ENCODE assay signal across 1 cellular context in the genomic region with DNA sequence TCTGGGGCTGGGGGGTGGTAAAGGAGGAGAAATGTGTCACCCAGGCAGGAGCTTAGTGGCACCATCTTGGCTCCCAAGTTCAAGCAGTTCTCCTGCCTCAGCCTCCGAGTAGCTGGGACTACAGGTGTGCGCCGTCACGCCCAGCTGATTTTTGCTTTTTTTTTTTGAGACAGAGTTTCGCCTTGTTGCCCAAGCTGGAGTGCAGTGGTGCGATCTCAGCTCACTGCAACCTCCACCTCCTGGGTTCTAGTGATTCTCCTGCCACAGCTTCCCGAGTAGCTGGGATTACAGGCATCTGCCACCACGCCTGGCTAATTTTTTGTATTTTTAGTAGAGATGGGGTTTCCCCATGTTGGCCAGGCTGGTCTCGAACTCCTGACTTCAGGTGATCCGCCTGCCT.
TF ChIP-seq lines count a peak whose summit lies in the region.
"Not testable (repeated sequence)": the region's sequence is repeated elsewhere in the genome, so short reads cannot be mapped to it uniquely, and the experiment has no call there.

No MANE protein-coding gene starts in this region.

TF ChIP-seq in HepG2, 621 proteins besides CTCF, POLR2A, EP300 and RAD21 (continued from another document):
- TF ChIP-seq, protein P1, sequence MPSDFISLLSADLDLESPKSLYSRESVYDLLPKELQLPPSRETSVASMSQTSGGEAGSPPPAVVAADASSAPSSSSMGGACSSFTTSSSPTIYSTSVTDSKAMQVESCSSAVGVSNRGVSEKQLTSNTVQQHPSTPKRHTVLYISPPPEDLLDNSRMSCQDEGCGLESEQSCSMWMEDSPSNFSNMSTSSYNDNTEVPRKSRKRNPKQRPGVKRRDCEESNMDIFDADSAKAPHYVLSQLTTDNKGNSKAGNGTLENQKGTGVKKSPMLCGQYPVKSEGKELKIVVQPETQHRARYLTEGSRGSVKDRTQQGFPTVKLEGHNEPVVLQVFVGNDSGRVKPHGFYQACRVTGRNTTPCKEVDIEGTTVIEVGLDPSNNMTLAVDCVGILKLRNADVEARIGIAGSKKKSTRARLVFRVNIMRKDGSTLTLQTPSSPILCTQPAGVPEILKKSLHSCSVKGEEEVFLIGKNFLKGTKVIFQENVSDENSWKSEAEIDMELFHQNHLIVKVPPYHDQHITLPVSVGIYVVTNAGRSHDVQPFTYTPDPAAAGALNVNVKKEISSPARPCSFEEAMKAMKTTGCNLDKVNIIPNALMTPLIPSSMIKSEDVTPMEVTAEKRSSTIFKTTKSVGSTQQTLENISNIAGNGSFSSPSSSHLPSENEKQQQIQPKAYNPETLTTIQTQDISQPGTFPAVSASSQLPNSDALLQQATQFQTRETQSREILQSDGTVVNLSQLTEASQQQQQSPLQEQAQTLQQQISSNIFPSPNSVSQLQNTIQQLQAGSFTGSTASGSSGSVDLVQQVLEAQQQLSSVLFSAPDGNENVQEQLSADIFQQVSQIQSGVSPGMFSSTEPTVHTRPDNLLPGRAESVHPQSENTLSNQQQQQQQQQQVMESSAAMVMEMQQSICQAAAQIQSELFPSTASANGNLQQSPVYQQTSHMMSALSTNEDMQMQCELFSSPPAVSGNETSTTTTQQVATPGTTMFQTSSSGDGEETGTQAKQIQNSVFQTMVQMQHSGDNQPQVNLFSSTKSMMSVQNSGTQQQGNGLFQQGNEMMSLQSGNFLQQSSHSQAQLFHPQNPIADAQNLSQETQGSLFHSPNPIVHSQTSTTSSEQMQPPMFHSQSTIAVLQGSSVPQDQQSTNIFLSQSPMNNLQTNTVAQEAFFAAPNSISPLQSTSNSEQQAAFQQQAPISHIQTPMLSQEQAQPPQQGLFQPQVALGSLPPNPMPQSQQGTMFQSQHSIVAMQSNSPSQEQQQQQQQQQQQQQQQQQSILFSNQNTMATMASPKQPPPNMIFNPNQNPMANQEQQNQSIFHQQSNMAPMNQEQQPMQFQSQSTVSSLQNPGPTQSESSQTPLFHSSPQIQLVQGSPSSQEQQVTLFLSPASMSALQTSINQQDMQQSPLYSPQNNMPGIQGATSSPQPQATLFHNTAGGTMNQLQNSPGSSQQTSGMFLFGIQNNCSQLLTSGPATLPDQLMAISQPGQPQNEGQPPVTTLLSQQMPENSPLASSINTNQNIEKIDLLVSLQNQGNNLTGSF (CRISPR knock-in tag; IDR thresholded peaks at IDR 0.05) = 0 out of 2 replicates have a peak, but pooled peaks have one; percentile 45
- TF ChIP-seq FOXK2 (IDR thresholded peaks at IDR 0.05) = peak; percentile 47; the same call in 1 of the 2 replicates
- TF ChIP-seq FOXA1 (IDR thresholded peaks at IDR 0.05) = peak; percentile 33; the same call in 1 of the 2 replicates
- not testable (repeated sequence) for TF ChIP-seq FOXA1 (CRISPR knock-in tag; IDR thresholded peaks at IDR 0.05); SOX6 (CRISPR knock-in tag; IDR thresholded peaks at IDR 0.05); NONO (CRISPR knock-in tag; conservative IDR thresholded peaks at IDR 0.05)
- 0 out of 2 replicates have a peak, but pooled peaks have one; percentile 63 for TF ChIP-seq NBN (conservative IDR thresholded peaks at IDR 0.05)
- TF ChIP-seq TRIM22 (IDR thresholded peaks at IDR 0.05) = 0 out of 2 replicates have a peak, but pooled peaks have one; percentile 73
- 0 out of 2 replicates have a peak, but pooled peaks have one; percentile 20 for TF ChIP-seq ONECUT2 (CRISPR knock-in tag; IDR thresholded peaks at IDR 0.05)
- TF ChIP-seq, protein P2, sequence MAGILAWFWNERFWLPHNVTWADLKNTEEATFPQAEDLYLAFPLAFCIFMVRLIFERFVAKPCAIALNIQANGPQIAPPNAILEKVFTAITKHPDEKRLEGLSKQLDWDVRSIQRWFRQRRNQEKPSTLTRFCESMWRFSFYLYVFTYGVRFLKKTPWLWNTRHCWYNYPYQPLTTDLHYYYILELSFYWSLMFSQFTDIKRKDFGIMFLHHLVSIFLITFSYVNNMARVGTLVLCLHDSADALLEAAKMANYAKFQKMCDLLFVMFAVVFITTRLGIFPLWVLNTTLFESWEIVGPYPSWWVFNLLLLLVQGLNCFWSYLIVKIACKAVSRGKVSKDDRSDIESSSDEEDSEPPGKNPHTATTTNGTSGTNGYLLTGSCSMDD (CRISPR knock-in tag; IDR thresholded peaks at IDR 0.05) = 0 out of 2 replicates have a peak, but pooled peaks have one; percentile 39
- peak; percentile 16; the same call in 1 of the 2 replicates for TF ChIP-seq SOX6 (IDR thresholded peaks at IDR 0.05)
- TF ChIP-seq, protein P3, sequence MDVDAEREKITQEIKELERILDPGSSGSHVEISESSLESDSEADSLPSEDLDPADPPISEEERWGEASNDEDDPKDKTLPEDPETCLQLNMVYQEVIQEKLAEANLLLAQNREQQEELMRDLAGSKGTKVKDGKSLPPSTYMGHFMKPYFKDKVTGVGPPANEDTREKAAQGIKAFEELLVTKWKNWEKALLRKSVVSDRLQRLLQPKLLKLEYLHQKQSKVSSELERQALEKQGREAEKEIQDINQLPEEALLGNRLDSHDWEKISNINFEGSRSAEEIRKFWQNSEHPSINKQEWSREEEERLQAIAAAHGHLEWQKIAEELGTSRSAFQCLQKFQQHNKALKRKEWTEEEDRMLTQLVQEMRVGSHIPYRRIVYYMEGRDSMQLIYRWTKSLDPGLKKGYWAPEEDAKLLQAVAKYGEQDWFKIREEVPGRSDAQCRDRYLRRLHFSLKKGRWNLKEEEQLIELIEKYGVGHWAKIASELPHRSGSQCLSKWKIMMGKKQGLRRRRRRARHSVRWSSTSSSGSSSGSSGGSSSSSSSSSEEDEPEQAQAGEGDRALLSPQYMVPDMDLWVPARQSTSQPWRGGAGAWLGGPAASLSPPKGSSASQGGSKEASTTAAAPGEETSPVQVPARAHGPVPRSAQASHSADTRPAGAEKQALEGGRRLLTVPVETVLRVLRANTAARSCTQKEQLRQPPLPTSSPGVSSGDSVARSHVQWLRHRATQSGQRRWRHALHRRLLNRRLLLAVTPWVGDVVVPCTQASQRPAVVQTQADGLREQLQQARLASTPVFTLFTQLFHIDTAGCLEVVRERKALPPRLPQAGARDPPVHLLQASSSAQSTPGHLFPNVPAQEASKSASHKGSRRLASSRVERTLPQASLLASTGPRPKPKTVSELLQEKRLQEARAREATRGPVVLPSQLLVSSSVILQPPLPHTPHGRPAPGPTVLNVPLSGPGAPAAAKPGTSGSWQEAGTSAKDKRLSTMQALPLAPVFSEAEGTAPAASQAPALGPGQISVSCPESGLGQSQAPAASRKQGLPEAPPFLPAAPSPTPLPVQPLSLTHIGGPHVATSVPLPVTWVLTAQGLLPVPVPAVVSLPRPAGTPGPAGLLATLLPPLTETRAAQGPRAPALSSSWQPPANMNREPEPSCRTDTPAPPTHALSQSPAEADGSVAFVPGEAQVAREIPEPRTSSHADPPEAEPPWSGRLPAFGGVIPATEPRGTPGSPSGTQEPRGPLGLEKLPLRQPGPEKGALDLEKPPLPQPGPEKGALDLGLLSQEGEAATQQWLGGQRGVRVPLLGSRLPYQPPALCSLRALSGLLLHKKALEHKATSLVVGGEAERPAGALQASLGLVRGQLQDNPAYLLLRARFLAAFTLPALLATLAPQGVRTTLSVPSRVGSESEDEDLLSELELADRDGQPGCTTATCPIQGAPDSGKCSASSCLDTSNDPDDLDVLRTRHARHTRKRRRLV (CRISPR knock-in tag; IDR thresholded peaks at IDR 0.05) = 0 out of 2 replicates have a peak, but pooled peaks have one; percentile 45
- TF ChIP-seq ZFY (CRISPR knock-in tag; IDR thresholded peaks at IDR 0.05) = 0 out of 2 replicates have a peak, but pooled peaks have one; percentile 8
- TF ChIP-seq NONO (IDR thresholded peaks at IDR 0.05) = peak; percentile 39; the same call in 1 of the 2 replicates
- 0 out of 2 replicates have a peak, but pooled peaks have one; percentile 36 for TF ChIP-seq ZNF777 (CRISPR knock-in tag; IDR thresholded peaks at IDR 0.05)
- TF ChIP-seq IKZF1 (IDR thresholded peaks at IDR 0.05) = peak; percentile 67; the same call in 1 of the 2 replicates
- TF ChIP-seq CSRNP1 (CRISPR knock-in tag; IDR thresholded peaks at IDR 0.05) = 0 out of 2 replicates have a peak, but pooled peaks have one; percentile 8
- TF ChIP-seq STAG1 (CRISPR knock-in tag; IDR thresholded peaks at IDR 0.05) = 0 out of 2 replicates have a peak, but pooled peaks have one; percentile 7
- peak; percentile 79; the same call in 1 of the 2 replicates for TF ChIP-seq ZNF513 (CRISPR knock-in tag; conservative IDR thresholded peaks at IDR 0.05)
- peak; percentile 29; the same call in 1 of the 2 replicates for TF ChIP-seq HOXA3 (CRISPR knock-in tag; IDR thresholded peaks at IDR 0.05)
- TF ChIP-seq NRL (CRISPR knock-in tag; IDR thresholded peaks at IDR 0.05; ENCODE audit: borderline replicate concordance) = 0 out of 2 replicates have a peak, but pooled peaks have one; percentile 55
- 0 out of 2 replicates have a peak, but pooled peaks have one; percentile 44 for TF ChIP-seq CAMTA2 (CRISPR knock-in tag; IDR thresholded peaks at IDR 0.05; ENCODE audit: borderline replicate concordance)
- 0 out of 2 replicates have a peak, but pooled peaks have one; percentile 30 for TF ChIP-seq HOXA5 (CRISPR knock-in tag; IDR thresholded peaks at IDR 0.05)
- 0 out of 2 replicates have a peak, but pooled peaks have one; percentile 31 for TF ChIP-seq ZNF253 (CRISPR knock-in tag; IDR thresholded peaks at IDR 0.05; ENCODE audit: borderline replicate concordance)
- peak; percentile 33; the same call in 1 of the 2 replicates for TF ChIP-seq ZNF142 (CRISPR knock-in tag; IDR thresholded peaks at IDR 0.05)
- TF ChIP-seq BRD4 (CRISPR knock-in tag; IDR thresholded peaks at IDR 0.05) = 0 out of 2 replicates have a peak, but pooled peaks have one; percentile 38
